ENCODE assay signal across 34 cellular contexts in genomic region chr1:56683569-56683968, GRCh38.
"Had no signal": no experiment of that assay in that cellular context is flagged by ENCODE, and none has a peak within 500 bp of the region (broad histone marks: within the 10 kb centered on the region; RNA-seq: fewer than 3 reads in every experiment).

No MANE protein-coding gene starts in this region.

- H3K36me3 ChIP-seq: MG63 had no signal

- DNase-seq: Karpas-422, Kasumi-1, MG63, MM.1S, MV-4-11, NCI-H1048, NCI-H1092, NCI-H1092 treated with DMSO at 0.1 percent for 48 hours, NCI-H1105, NCI-H1105 treated with DMSO at 0.1 percent for 48 hours, NCI-H1417, NCI-H1417 treated with DMSO at 0.1 percent for 48 hours, NCI-H1436, NCI-H1436 treated with DMSO at 0.1 percent for 48 hours, NCI-H146, NCI-H1694, NCI-H1694 treated with DMSO at 0.1 percent for 48 hours, NCI-H187, NCI-H187 treated with DMSO at 0.1 percent for 48 hours, NCI-H1930, NCI-H2029, NCI-H2029 treated with DMSO at 0.1 percent for 48 hours, NCI-H2081, NCI-H2081 treated with DMSO at 0.1 percent for 48 hours, NCI-H2107, NCI-H2171, NCI-H2171 treated with DMSO at 0.1 percent for 48 hours, NCI-H2227 treated with DMSO at 0.1 percent for 48 hours, NCI-H226, NCI-H345, NCI-H446, NCI-H446 treated with DMSO at 0.1 percent for 48 hours, NCI-H510A, NCI-H510A treated with DMSO at 0.1 percent for 48 hours had no signal

- H3K27me3 ChIP-seq: MG63 had no signal

- H3K4me3 ChIP-seq: MG63 had no signal
